In the genomic region with DNA sequence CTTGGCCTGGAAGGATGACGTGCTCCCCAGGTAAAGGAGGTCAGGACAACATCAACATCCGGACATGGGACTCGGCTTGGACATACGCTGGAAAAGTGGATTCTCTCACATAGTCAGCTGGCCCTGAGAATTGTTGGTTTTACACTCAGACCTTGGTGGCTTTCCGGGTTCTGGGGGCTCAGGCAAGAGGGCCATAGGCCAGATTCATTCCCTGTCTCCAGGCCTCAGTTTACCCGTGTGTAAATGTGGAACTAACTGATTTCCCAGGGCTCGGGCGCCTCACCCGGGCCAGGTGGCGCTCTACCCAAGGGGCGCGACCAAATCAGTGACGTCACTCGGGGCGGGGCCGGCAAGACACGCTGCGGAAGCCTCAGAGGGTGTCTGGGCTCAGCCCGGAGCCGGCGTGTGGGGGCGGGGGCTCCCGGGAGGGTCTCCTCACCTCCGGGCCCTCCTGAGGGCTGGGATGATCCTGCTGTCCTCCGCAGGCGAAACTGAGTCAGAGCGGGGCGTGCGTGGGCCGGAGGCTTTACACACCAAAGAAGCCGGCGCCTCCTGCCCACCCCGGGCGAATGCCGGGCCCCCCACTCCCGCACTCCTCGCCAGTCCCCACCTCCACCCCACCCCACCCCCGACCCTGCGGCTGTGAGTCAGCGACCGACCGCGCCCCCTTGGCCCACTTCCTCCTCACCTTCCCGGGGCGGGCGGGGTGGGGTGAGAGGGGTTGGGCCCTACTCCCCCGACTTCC, we compare ENCODE assay signal across 1 cellular context.
A peak's percentile ranks its signal among the peaks of the same experiment; 100 is the strongest.
TF ChIP-seq lines count a peak whose summit lies in the region.

No MANE protein-coding gene starts in this region.

TF ChIP-seq in K562, 482 proteins besides CTCF, POLR2A, EP300 and RAD21 (continued from another document and continues in another):
- TF ChIP-seq, protein P1, sequence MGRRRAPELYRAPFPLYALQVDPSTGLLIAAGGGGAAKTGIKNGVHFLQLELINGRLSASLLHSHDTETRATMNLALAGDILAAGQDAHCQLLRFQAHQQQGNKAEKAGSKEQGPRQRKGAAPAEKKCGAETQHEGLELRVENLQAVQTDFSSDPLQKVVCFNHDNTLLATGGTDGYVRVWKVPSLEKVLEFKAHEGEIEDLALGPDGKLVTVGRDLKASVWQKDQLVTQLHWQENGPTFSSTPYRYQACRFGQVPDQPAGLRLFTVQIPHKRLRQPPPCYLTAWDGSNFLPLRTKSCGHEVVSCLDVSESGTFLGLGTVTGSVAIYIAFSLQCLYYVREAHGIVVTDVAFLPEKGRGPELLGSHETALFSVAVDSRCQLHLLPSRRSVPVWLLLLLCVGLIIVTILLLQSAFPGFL (CRISPR knock-in tag; IDR thresholded peaks at IDR 0.05) = no peak
- no peak for TF ChIP-seq TEAD2 (tag; IDR thresholded peaks at IDR 0.05)
- no peak for TF ChIP-seq NFE2L1 (tag; IDR thresholded peaks at IDR 0.05; ENCODE audit: borderline replicate concordance, low read depth)
- TF ChIP-seq HDAC3 (IDR thresholded peaks at IDR 0.05; ENCODE audit: borderline replicate concordance, partially characterized antibody) = peak; percentile 54
- no peak for TF ChIP-seq ZNF75A (CRISPR knock-in tag; IDR thresholded peaks at IDR 0.05)
- TF ChIP-seq, protein P2, sequence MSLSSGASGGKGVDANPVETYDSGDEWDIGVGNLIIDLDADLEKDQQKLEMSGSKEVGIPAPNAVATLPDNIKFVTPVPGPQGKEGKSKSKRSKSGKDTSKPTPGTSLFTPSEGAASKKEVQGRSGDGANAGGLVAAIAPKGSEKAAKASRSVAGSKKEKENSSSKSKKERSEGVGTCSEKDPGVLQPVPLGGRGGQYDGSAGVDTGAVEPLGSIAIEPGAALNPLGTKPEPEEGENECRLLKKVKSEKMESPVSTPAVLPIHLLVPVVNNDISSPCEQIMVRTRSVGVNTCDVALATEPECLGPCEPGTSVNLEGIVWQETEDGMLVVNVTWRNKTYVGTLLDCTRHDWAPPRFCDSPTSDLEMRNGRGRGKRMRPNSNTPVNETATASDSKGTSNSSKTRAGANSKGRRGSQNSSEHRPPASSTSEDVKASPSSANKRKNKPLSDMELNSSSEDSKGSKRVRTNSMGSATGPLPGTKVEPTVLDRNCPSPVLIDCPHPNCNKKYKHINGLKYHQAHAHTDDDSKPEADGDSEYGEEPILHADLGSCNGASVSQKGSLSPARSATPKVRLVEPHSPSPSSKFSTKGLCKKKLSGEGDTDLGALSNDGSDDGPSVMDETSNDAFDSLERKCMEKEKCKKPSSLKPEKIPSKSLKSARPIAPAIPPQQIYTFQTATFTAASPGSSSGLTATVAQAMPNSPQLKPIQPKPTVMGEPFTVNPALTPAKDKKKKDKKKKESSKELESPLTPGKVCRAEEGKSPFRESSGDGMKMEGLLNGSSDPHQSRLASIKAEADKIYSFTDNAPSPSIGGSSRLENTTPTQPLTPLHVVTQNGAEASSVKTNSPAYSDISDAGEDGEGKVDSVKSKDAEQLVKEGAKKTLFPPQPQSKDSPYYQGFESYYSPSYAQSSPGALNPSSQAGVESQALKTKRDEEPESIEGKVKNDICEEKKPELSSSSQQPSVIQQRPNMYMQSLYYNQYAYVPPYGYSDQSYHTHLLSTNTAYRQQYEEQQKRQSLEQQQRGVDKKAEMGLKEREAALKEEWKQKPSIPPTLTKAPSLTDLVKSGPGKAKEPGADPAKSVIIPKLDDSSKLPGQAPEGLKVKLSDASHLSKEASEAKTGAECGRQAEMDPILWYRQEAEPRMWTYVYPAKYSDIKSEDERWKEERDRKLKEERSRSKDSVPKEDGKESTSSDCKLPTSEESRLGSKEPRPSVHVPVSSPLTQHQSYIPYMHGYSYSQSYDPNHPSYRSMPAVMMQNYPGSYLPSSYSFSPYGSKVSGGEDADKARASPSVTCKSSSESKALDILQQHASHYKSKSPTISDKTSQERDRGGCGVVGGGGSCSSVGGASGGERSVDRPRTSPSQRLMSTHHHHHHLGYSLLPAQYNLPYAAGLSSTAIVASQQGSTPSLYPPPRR (CRISPR knock-in tag; IDR thresholded peaks at IDR 0.05; ENCODE audit: borderline replicate concordance) = no peak
- peak; percentile 72 for TF ChIP-seq MYC (IDR thresholded peaks at IDR 0.05; ENCODE audit: low read depth, low read length)
- peak; percentile 77; the same call in 1 of the 2 replicates for TF ChIP-seq MYC (CRISPR knock-in tag; IDR thresholded peaks at IDR 0.05; ENCODE audit: borderline replicate concordance, low read depth)
- TF ChIP-seq ZNF175 (CRISPR knock-in tag; IDR thresholded peaks at IDR 0.05; ENCODE audit: low read depth) = no peak
- TF ChIP-seq ZNF76 (CRISPR knock-in tag; IDR thresholded peaks at IDR 0.05; ENCODE audit: borderline replicate concordance) = no peak
- TF ChIP-seq ZNF354B (CRISPR knock-in tag; IDR thresholded peaks at IDR 0.05) = no peak
- peak; percentile 85 for TF ChIP-seq TOE1 (IDR thresholded peaks at IDR 0.05; ENCODE audit: borderline replicate concordance)
- TF ChIP-seq TOE1 (CRISPR knock-in tag; IDR thresholded peaks at IDR 0.05; ENCODE audit: borderline replicate concordance, low read depth) = no peak
- no peak for TF ChIP-seq ID3 (CRISPR knock-in tag; IDR thresholded peaks at IDR 0.05)
- TF ChIP-seq ID3 (tag; IDR thresholded peaks at IDR 0.05) = 0 out of 2 replicates have a peak, but pooled peaks have one; percentile 28
- no peak for TF ChIP-seq LARP7 (IDR thresholded peaks at IDR 0.05)
- TF ChIP-seq SRSF7 (optimal IDR thresholded peaks at IDR 0.05; ENCODE audit: low read depth, low read length) = no peak
- TF ChIP-seq SP1 (CRISPR knock-in tag; IDR thresholded peaks at IDR 0.05) = peak; percentile 87
- peak; percentile 86 for TF ChIP-seq MTA3 (IDR thresholded peaks at IDR 0.05; ENCODE audit: borderline replicate concordance)
- TF ChIP-seq REST (CRISPR knock-in tag; IDR thresholded peaks at IDR 0.05; ENCODE audit: low read depth) = peak; percentile 33; the same call in 1 of the 2 replicates
- TF ChIP-seq, protein P3, sequence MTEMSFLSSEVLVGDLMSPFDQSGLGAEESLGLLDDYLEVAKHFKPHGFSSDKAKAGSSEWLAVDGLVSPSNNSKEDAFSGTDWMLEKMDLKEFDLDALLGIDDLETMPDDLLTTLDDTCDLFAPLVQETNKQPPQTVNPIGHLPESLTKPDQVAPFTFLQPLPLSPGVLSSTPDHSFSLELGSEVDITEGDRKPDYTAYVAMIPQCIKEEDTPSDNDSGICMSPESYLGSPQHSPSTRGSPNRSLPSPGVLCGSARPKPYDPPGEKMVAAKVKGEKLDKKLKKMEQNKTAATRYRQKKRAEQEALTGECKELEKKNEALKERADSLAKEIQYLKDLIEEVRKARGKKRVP (CRISPR knock-in tag; IDR thresholded peaks at IDR 0.05) = no peak
- no peak for TF ChIP-seq ZNF780A (CRISPR knock-in tag; IDR thresholded peaks at IDR 0.05)
- no peak for TF ChIP-seq ZBTB1 (CRISPR knock-in tag; IDR thresholded peaks at IDR 0.05; ENCODE audit: borderline replicate concordance, low read depth)
- TF ChIP-seq ZNF121 (CRISPR knock-in tag; conservative IDR thresholded peaks at IDR 0.05) = no peak
- TF ChIP-seq PPARD (CRISPR knock-in tag; IDR thresholded peaks at IDR 0.05) = no peak
- TF ChIP-seq ERF (CRISPR knock-in tag; IDR thresholded peaks at IDR 0.05) = no peak
- peak; percentile 81 for TF ChIP-seq ATF1 (CRISPR knock-in tag; IDR thresholded peaks at IDR 0.05)
- TF ChIP-seq ATF1 (tag; IDR thresholded peaks at IDR 0.05) = peak; percentile 98
- no peak for TF ChIP-seq KAT8 (IDR thresholded peaks at IDR 0.05; ENCODE audit: low read depth)
- peak; percentile 81 for TF ChIP-seq ZBTB12 (CRISPR knock-in tag; IDR thresholded peaks at IDR 0.05)
- no peak; the same call in 1 of the 2 replicates for TF ChIP-seq ZNF407 (IDR thresholded peaks at IDR 0.05; ENCODE audit: low read depth)
- TF ChIP-seq CBX3 (IDR thresholded peaks at IDR 0.05; ENCODE audit: borderline replicate concordance in 1 of 2, low read length in 2 of 2) = no peak
- peak; percentile 84 for TF ChIP-seq TAF1 (IDR thresholded peaks at IDR 0.05; ENCODE audit: control insufficient read depth, extremely low read depth, insufficient read depth, low read length, severe bottlenecking)
- 0 out of 2 replicates have a peak, but pooled peaks have one; percentile 35 for TF ChIP-seq GATAD2B (IDR thresholded peaks at IDR 0.05; ENCODE audit: borderline replicate concordance)
